ENCODE assay signal across 7 cellular contexts in genomic region chr18:12776415-12776814, GRCh38.
DNase-seq lines count a peak whose midpoint lies in the region; ATAC-seq and TF ChIP-seq lines count a peak whose summit lies in the region.
"Not testable (repeated sequence)": the region's sequence is repeated elsewhere in the genome, so short reads cannot be mapped to it uniquely, and the experiment has no call there.

No MANE protein-coding gene starts in this region.

- not testable (repeated sequence) for H3K36me3 Mint-ChIP-seq in CD8-positive, alpha-beta T cell; T-cell; activated CD8-positive, alpha-beta T cell treated with anti-CD3 and anti-CD28 coated beads, Interleukin-2, amount 10 ng/mL, durations not matched to agents 7 days and 5 days (ENCODE audit: low read depth); activated naive CD8-positive, alpha-beta T cell treated with anti-CD3 and anti-CD28 coated beads for 36 hours; natural killer cell

- not testable (repeated sequence) for ATAC-seq in CD8-positive, alpha-beta T cell; T-cell (replicated peaks in 1 of 4); activated CD8-positive, alpha-beta T cell treated with anti-CD3 and anti-CD28 coated beads, Interleukin-2, amount 10 ng/mL, durations not matched to agents 7 days and 5 days; natural killer cell

- H3K4me3 Mint-ChIP-seq in CD8-positive, alpha-beta T cell = peak overlapping the region; percentile 87
- H3K4me3 Mint-ChIP-seq in T-cell (peak overlapping the region; percentile 78 to 91 (median 89)), natural killer cell (peak overlapping the region; percentile 35)
- H3K4me3 Mint-ChIP-seq in activated CD8-positive, alpha-beta T cell treated with anti-CD3 and anti-CD28 coated beads, Interleukin-2, amount 10 ng/mL, durations not matched to agents 7 days and 5 days = peak overlapping the region; percentile 85
- peak overlapping the region; percentile 80 for H3K4me3 Mint-ChIP-seq in activated naive CD8-positive, alpha-beta T cell treated with anti-CD3 and anti-CD28 coated beads for 36 hours

- H3K9me3 Mint-ChIP-seq in CD8-positive, alpha-beta T cell; T-cell; activated CD8-positive, alpha-beta T cell treated with anti-CD3 and anti-CD28 coated beads, Interleukin-2, amount 10 ng/mL, durations not matched to agents 7 days and 5 days (ENCODE audit: insufficient read depth); activated naive CD8-positive, alpha-beta T cell treated with anti-CD3 and anti-CD28 coated beads for 36 hours; natural killer cell: not testable (repeated sequence)

- not testable (repeated sequence) for H3K9ac ChIP-seq in HUES64 (ENCODE audit: low read depth, low read length)

- H3K4me1 ChIP-seq in CD8-positive, alpha-beta T cell (ENCODE audit: insufficient read depth, low read length); HUES64 (ENCODE audit: insufficient read depth, low read length): not testable (repeated sequence)

- H3K9me3 ChIP-seq in CD8-positive, alpha-beta T cell (ENCODE audit: low read length); HUES64 (ENCODE audit: insufficient read depth, low read depth, low read length): not testable (repeated sequence)

- not testable (repeated sequence) for DNase-seq in CD8-positive, alpha-beta T cell; T-cell; activated CD8-positive, alpha-beta T cell treated with anti-CD3 and anti-CD28 coated beads, Interleukin-2, amount 10 ng/mL, durations not matched to agents 7 days and 5 days; activated naive CD8-positive, alpha-beta T cell treated with anti-CD3 and anti-CD28 coated beads for 36 hours; fibroblast of villous mesenchyme (ENCODE audit: low read depth); natural killer cell

- POLR2A ChIA-PET in CD8-positive, alpha-beta T cell (lab: Charles Lee) = interaction anchor here (0.6 to 2.5 kb wide), 7 partner anchors 10 to 139 kb away, joined by 3 to 26 read pairs (median 4); partner anchors contain the start of genes CEP76, PSMG2 and PTPN2
- POLR2A ChIA-PET in T-cell (lab: Charles Lee) = interaction anchor here in 1 of 2 donors (0.6 to 0.7 kb wide), 2 partner anchors 107 to 385 kb away, joined by 4 read pairs; no protein-coding TSS in a partner anchor
- POLR2A ChIA-PET in activated CD8-positive, alpha-beta T cell treated with anti-CD3 and anti-CD28 coated beads, Interleukin-2, amount 10 ng/mL, durations not matched to agents 7 days and 5 days (lab: Charles Lee) = interaction anchor here (0.6 to 2.7 kb wide), 14 partner anchors 11 to 400 kb away, joined by 3 to 21 read pairs (median 6); partner anchors contain the start of genes CEP76, PSMG2 and PTPN2

- H3K4me1 Mint-ChIP-seq in CD8-positive, alpha-beta T cell (ENCODE audit: low read depth) = peaks cover 28% of the 10 kb centered on the region
- H3K4me1 Mint-ChIP-seq in T-cell (peaks cover 0 to 20% (median 11%) of the 10 kb centered on the region in 3 donors), natural killer cell (peaks cover 18 to 19% of the 10 kb centered on the region in 2 donors)
- peaks cover 13% of the 10 kb centered on the region for H3K4me1 Mint-ChIP-seq in activated CD8-positive, alpha-beta T cell treated with anti-CD3 and anti-CD28 coated beads, Interleukin-2, amount 10 ng/mL, durations not matched to agents 7 days and 5 days (ENCODE audit: low read depth)
- not testable (repeated sequence) for H3K4me1 Mint-ChIP-seq in activated naive CD8-positive, alpha-beta T cell treated with anti-CD3 and anti-CD28 coated beads for 36 hours

- CTCF ChIA-PET in CD8-positive, alpha-beta T cell (lab: Charles Lee) = interaction anchor here (1.3 kb wide), 1 partner anchor 49 kb away, joined by 3 read pairs; no protein-coding TSS in a partner anchor
- CTCF ChIA-PET in T-cell (lab: Charles Lee) = interaction anchor here in 1 of 2 donors (0.5 to 1.0 kb wide), 2 partner anchors 157 to 169 kb away, joined by 3 read pairs; no protein-coding TSS in a partner anchor
- CTCF ChIA-PET in activated CD8-positive, alpha-beta T cell treated with anti-CD3 and anti-CD28 coated beads, Interleukin-2, amount 10 ng/mL, durations not matched to agents 7 days and 5 days (lab: Charles Lee) = interaction anchor here (0.8 to 2.4 kb wide), 5 partner anchors 26 to 117 kb away, joined by 3 to 10 read pairs (median 4); no protein-coding TSS in a partner anchor

- not testable (repeated sequence) for H3K4me3 ChIP-seq in CD8-positive, alpha-beta T cell (ENCODE audit: low read depth, low read length)
- H3K4me3 ChIP-seq in HUES64 (ENCODE audit: low read length) = peak overlapping the region; percentile 40; the same call in 1 of the 2 replicates
- peak overlapping the region; percentile 9 for H3K4me3 ChIP-seq in fibroblast of villous mesenchyme (ENCODE audit: low read depth, low read length)

- not testable (repeated sequence) for H3K27me3 ChIP-seq in CD8-positive, alpha-beta T cell (ENCODE audit: insufficient read depth, low read length)
- H3K27me3 ChIP-seq in HUES64 (ENCODE audit: insufficient read depth, low read length) = peaks cover 17% of the 10 kb centered on the region

- intact Hi-C loops in CD8-positive, alpha-beta T cell (cut with DNase I, micrococcal nuclease); natural killer cell (cut with micrococcal nuclease): not testable (repeated sequence)

- H3K36me3 ChIP-seq in CD8-positive, alpha-beta T cell (ENCODE audit: insufficient read depth, low read length); HUES64 (ENCODE audit: insufficient read depth, low read length): not testable (repeated sequence)

- H3K27ac Mint-ChIP-seq in CD8-positive, alpha-beta T cell = peak overlapping the region; percentile 94
- H3K27ac Mint-ChIP-seq in T-cell = peak overlapping the region; percentile 82 to 90
- H3K27ac Mint-ChIP-seq in activated CD8-positive, alpha-beta T cell treated with anti-CD3 and anti-CD28 coated beads, Interleukin-2, amount 10 ng/mL, durations not matched to agents 7 days and 5 days = peak overlapping the region; percentile 92
- H3K27ac Mint-ChIP-seq in activated naive CD8-positive, alpha-beta T cell treated with anti-CD3 and anti-CD28 coated beads for 36 hours = peak overlapping the region; percentile 88
- H3K27ac Mint-ChIP-seq in natural killer cell = peak overlapping the region; percentile 90 to 93

- 97% methylated on average over 7 of the region's 7 CpGs for WGBS in HUES64

- not testable (repeated sequence) for H3K27ac ChIP-seq in CD8-positive, alpha-beta T cell (ENCODE audit: low read depth, low read length); HUES64 (ENCODE audit: low read depth, low read length)

- not testable (repeated sequence) for H3K27me3 Mint-ChIP-seq in CD8-positive, alpha-beta T cell (ENCODE audit: low read depth); T-cell; activated CD8-positive, alpha-beta T cell treated with anti-CD3 and anti-CD28 coated beads, Interleukin-2, amount 10 ng/mL, durations not matched to agents 7 days and 5 days (ENCODE audit: low read depth); activated naive CD8-positive, alpha-beta T cell treated with anti-CD3 and anti-CD28 coated beads for 36 hours; natural killer cell (ENCODE audit: low read depth in 2 of 2)

- TF ChIP-seq CTCF in CD8-positive, alpha-beta T cell (IDR thresholded peaks at IDR 0.05); fibroblast of villous mesenchyme (IDR thresholded peaks at IDR 0.05; ENCODE audit: insufficient read depth, low read depth, low read length); natural killer cell (IDR thresholded peaks at IDR 0.05): not testable (repeated sequence)

Comparison
In these comparisons a context has a peak if more than half of its experiments do, and no peak if none do; other contexts are left out.
1. H3K4me3 Mint-ChIP-seq: peak in every context shown above with its lines; median percentile 89 in T-cell; 87 in CD8-positive, alpha-beta T cell; 85 in activated CD8-positive, alpha-beta T cell treated with anti-CD3 and anti-CD28 coated beads, Interleukin-2, amount 10 ng/mL, durations not matched to agents 7 days and 5 days; 80 in activated naive CD8-positive, alpha-beta T cell treated with anti-CD3 and anti-CD28 coated beads for 36 hours; 35 in natural killer cell.